ENCODE assay signal across 10 cellular contexts in genomic region chr6:40996591-40997247, GRCh38. TPM values are rescaled to one million over a fixed set of nuclear protein-coding genes. Genes with fewer than 3 reads are reported as not detected.
DNase-seq lines count a peak whose midpoint lies in the region; FAIRE-seq and TF ChIP-seq lines count a peak whose summit lies in the region.
"Had no signal": no experiment of that assay in that cellular context is flagged by ENCODE, and none has a peak within 500 bp of the region (broad histone marks: within the 10 kb centered on the region; RNA-seq: fewer than 3 reads in every experiment).

No MANE protein-coding gene starts in this region.

- DNase-seq in HTR-8/SVneo (ENCODE audit: insufficient read length, low spot score) (no peak), kidney (no peak), NCI-H146 treated with DMSO at 0.1 percent for 48 hours (lab: John Stamatoyannopoulos, UW; ENCODE audit: unreplicated experiment) (no peak)
- no peak for DNase-seq in stimulated activated naive CD4-positive, alpha-beta T cell (lab: John Stamatoyannopoulos, UW)
- DNase-seq in activated T-helper 2 cell treated with anti-CD3 and anti-CD28 coated beads, Interferon-gamma antibody, Interleukin-2, Interleukin-4, amounts not matched to agents 10 μg/mL and 5 μg/mL and 100 μg/mL, durations not matched to agents 14 hours and 24 hours and 36 hours (ENCODE audit: low spot score): no peak
- DNase-seq: aorta, NCI-H1436 treated with DMSO at 0.1 percent for 48 hours had no signal

- H3K9me3 Mint-ChIP-seq in brain: peaks cover 0 to 9% (median 0%) of the 10 kb centered on the region in 5 experiments
- H3K9me3 Mint-ChIP-seq in activated T-helper 2 cell treated with anti-CD3 and anti-CD28 coated beads, Interferon-gamma antibody, Interleukin-2, Interleukin-4, amounts not matched to agents 10 μg/mL and 5 μg/mL and 100 μg/mL, durations not matched to agents 14 hours and 24 hours and 36 hours: no peaks in the 10 kb centered on the region

- peak overlapping the region; percentile 19 to 68 for H3K27ac ChIP-seq in kidney (ENCODE audit: low read depth in 2 of 2, low read length in 2 of 2)
- H3K27ac ChIP-seq in stomach smooth muscle (ENCODE audit: low read length): peak overlapping the region; percentile 91

- no peak for TF ChIP-seq CTCF in brain (conservative IDR thresholded peaks at IDR 0.05)
- no peak for TF ChIP-seq CTCF in kidney (IDR thresholded peaks at IDR 0.05; ENCODE audit: borderline replicate concordance, extremely low read depth, insufficient read depth)

- peak overlapping the region; percentile 20 to 58 (median 45) for H3K4me3 Mint-ChIP-seq in brain
- H3K4me3 Mint-ChIP-seq in activated T-helper 2 cell treated with anti-CD3 and anti-CD28 coated beads, Interferon-gamma antibody, Interleukin-2, Interleukin-4, amounts not matched to agents 10 μg/mL and 5 μg/mL and 100 μg/mL, durations not matched to agents 14 hours and 24 hours and 36 hours (ENCODE audit: low read depth): no peak overlapping the region

- H3K36me3 ChIP-seq in kidney (ENCODE audit: control insufficient read depth in 1 of 2, insufficient read depth in 2 of 2, low read length in 2 of 2) (no peaks in the 10 kb centered on the region), stomach smooth muscle (ENCODE audit: control insufficient read depth in 2 of 2, insufficient read depth in 2 of 2, low read length in 2 of 2) (no peaks in the 10 kb centered on the region)

- H3K9me3 ChIP-seq in kidney (ENCODE audit: control insufficient read depth in 1 of 2, low read length in 2 of 2) (no peaks in the 10 kb centered on the region), stomach smooth muscle (ENCODE audit: control insufficient read depth in 2 of 2, low read length in 2 of 2) (no peaks in the 10 kb centered on the region)

- H3K4me1 ChIP-seq in kidney (ENCODE audit: control insufficient read depth in 1 of 2, insufficient read depth in 1 of 2, low read depth in 1 of 2, low read length in 2 of 2) (peaks cover 0 to 11% of the 10 kb centered on the region in 2 donors), stomach smooth muscle (ENCODE audit: control insufficient read depth, insufficient read depth, low read length) (peaks cover 32% of the 10 kb centered on the region)

- H3K9ac ChIP-seq in kidney (ENCODE audit: low read length in 2 of 2) (peak overlapping the region in 1 of 2 donors; percentile 10), stomach smooth muscle (ENCODE audit: low read length in 2 of 2) (peak overlapping the region in 1 of 2 donors; percentile 58)

- H3K27me3 ChIP-seq in stomach smooth muscle (ENCODE audit: control insufficient read depth in 1 of 2, insufficient read depth in 2 of 2, low read length in 2 of 2): no peaks in the 10 kb centered on the region

- H3K4me1 Mint-ChIP-seq in brain: peaks cover 48% of the 10 kb centered on the region
- no peaks in the 10 kb centered on the region for H3K4me1 Mint-ChIP-seq in activated T-helper 2 cell treated with anti-CD3 and anti-CD28 coated beads, Interferon-gamma antibody, Interleukin-2, Interleukin-4, amounts not matched to agents 10 μg/mL and 5 μg/mL and 100 μg/mL, durations not matched to agents 14 hours and 24 hours and 36 hours (ENCODE audit: low read depth)

- H3K4me3 ChIP-seq in kidney (ENCODE audit: low read length in 2 of 2) (no peak overlapping the region), stomach smooth muscle (ENCODE audit: low read length in 2 of 2) (peak overlapping the region; percentile 3 to 52)

- intact Hi-C loops in kidney (cut with DNase I): no loop called here
- intact Hi-C loops in activated T-helper 2 cell treated with anti-CD3 and anti-CD28 coated beads, Interferon-gamma antibody, Interleukin-2, Interleukin-4, amounts not matched to agents 10 μg/mL and 5 μg/mL and 100 μg/mL, durations not matched to agents 14 hours and 24 hours and 36 hours (cut with micrococcal nuclease): no loop called here

- no peaks in the 10 kb centered on the region for H3K36me3 Mint-ChIP-seq in brain
- H3K36me3 Mint-ChIP-seq in activated T-helper 2 cell treated with anti-CD3 and anti-CD28 coated beads, Interferon-gamma antibody, Interleukin-2, Interleukin-4, amounts not matched to agents 10 μg/mL and 5 μg/mL and 100 μg/mL, durations not matched to agents 14 hours and 24 hours and 36 hours (ENCODE audit: low read depth): no peaks in the 10 kb centered on the region

- peak; percentile 40 for FAIRE-seq in HTR-8/SVneo (lab: Jason Lieb, UNC)
- FAIRE-seq in kidney (lab: Jason Lieb, UNC): no peak

- peak overlapping the region; percentile 91 to 97 (median 93) for H3K27ac Mint-ChIP-seq in brain
- no peak overlapping the region for H3K27ac Mint-ChIP-seq in activated T-helper 2 cell treated with anti-CD3 and anti-CD28 coated beads, Interferon-gamma antibody, Interleukin-2, Interleukin-4, amounts not matched to agents 10 μg/mL and 5 μg/mL and 100 μg/mL, durations not matched to agents 14 hours and 24 hours and 36 hours

- H3K27me3 Mint-ChIP-seq in brain: peaks cover 7% of the 10 kb centered on the region
- H3K27me3 Mint-ChIP-seq in activated T-helper 2 cell treated with anti-CD3 and anti-CD28 coated beads, Interferon-gamma antibody, Interleukin-2, Interleukin-4, amounts not matched to agents 10 μg/mL and 5 μg/mL and 100 μg/mL, durations not matched to agents 14 hours and 24 hours and 36 hours (ENCODE audit: low read depth): peaks cover 34% of the 10 kb centered on the region

RNA-seq across cellular contexts. Expression of gene UNC5CL, which starts 42.3 kb away (rescaled TPM):
- polyA plus RNA-seq in brain (ENCODE audit: insufficient read depth, low read depth, low replicate concordance) (0.93 TPM), kidney (ENCODE audit: insufficient read depth, low read depth, low replicate concordance) (41.3 TPM)
- total RNA-seq in kidney: 53.7 TPM
- 1.1 and 1.6 TPM in 2 replicates for total RNA-seq in activated T-helper 2 cell treated with anti-CD3 and anti-CD28 coated beads, Interferon-gamma antibody, Interleukin-2, Interleukin-4, amounts not matched to agents 10 μg/mL and 5 μg/mL and 100 μg/mL, durations not matched to agents 14 hours and 24 hours and 36 hours

RNA-seq across cellular contexts. Expression of gene TSPO2, which starts 45.5 kb away (rescaled TPM):
- polyA plus RNA-seq in brain (ENCODE audit: insufficient read depth, low read depth, low replicate concordance): not detected
- 0.44 TPM for total RNA-seq in kidney
- 0.88 TPM for polyA plus RNA-seq in kidney (ENCODE audit: insufficient read depth, low read depth, low replicate concordance)
- total RNA-seq in activated T-helper 2 cell treated with anti-CD3 and anti-CD28 coated beads, Interferon-gamma antibody, Interleukin-2, Interleukin-4, amounts not matched to agents 10 μg/mL and 5 μg/mL and 100 μg/mL, durations not matched to agents 14 hours and 24 hours and 36 hours: not detected in 2 replicates
- total RNA-seq: aorta had no signal
- polyA plus RNA-seq: aorta, keratinocyte had no signal

RNA-seq across cellular contexts. Expression of gene APOBEC2, which starts 56.3 kb away (rescaled TPM):
- not detected for polyA plus RNA-seq in brain (ENCODE audit: insufficient read depth, low read depth, low replicate concordance)
- total RNA-seq in kidney: not detected
- not detected for polyA plus RNA-seq in kidney (ENCODE audit: insufficient read depth, low read depth, low replicate concordance)
- total RNA-seq in activated T-helper 2 cell treated with anti-CD3 and anti-CD28 coated beads, Interferon-gamma antibody, Interleukin-2, Interleukin-4, amounts not matched to agents 10 μg/mL and 5 μg/mL and 100 μg/mL, durations not matched to agents 14 hours and 24 hours and 36 hours: not detected in 2 replicates
- total RNA-seq: aorta had no signal
- polyA plus RNA-seq: aorta had no signal

Comparison
In these comparisons a context has a peak if more than half of its experiments do, and no peak if none do; other contexts are left out.
1. H3K4me3 ChIP-seq: peak in stomach smooth muscle (2 of 2); none in kidney (0 of 2).
2. RNA of gene UNC5CL, which starts 42.3 kb away (total RNA-seq): 53.7 TPM in kidney (single experiment); 1.1 to 1.6 TPM in activated T-helper 2 cell treated with anti-CD3 and anti-CD28 coated beads, Interferon-gamma antibody, Interleukin-2, Interleukin-4, amounts not matched to agents 10 μg/mL and 5 μg/mL and 100 μg/mL, durations not matched to agents 14 hours and 24 hours and 36 hours; every median in the first group is over 10 times any median in the second.